ENCODE assay signal across 4 cellular contexts in the genomic region with DNA sequence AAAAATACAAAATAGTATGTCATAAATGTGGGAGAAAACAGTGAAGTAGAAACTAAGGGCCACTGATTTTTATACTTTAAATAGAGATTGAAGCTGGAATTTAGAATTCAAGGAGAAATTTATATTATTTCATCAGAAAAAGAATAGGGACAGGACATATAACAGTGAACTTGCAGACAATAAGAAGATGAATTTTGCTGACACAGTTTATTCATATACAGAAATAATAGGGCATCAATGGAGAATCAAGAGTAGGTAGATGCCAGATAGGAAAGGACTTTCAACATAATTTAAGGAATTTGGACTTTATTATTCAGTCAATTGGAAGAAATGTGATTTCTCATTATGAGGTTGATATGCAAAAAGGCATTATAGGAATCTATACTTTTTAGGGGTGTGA.
A peak's percentile ranks its signal among the peaks of the same experiment; 100 is the strongest.
TF ChIP-seq lines count a peak whose summit lies in the region.

No MANE protein-coding gene starts in this region.

TF ChIP-seq in HepG2, 621 proteins besides CTCF, POLR2A, EP300 and RAD21:
- TF ChIP-seq NAIF1 (CRISPR knock-in tag; IDR thresholded peaks at IDR 0.05; ENCODE audit: borderline replicate concordance) (no peak), MAFK (conservative IDR thresholded peaks at IDR 0.05 in 1 of 2, IDR thresholded peaks at IDR 0.05 in 1 of 2; ENCODE audit: low read length in 2 of 2) (peak; percentile 76 to 91), SALL1 (CRISPR knock-in tag; IDR thresholded peaks at IDR 0.05) (no peak), MAFF (IDR thresholded peaks at IDR 0.05; ENCODE audit: low read depth, low read length) (peak; percentile 83)

TF ChIP-seq in A549, 52 proteins besides CTCF, POLR2A, EP300 and RAD21:
- TF ChIP-seq CHD4 (IDR thresholded peaks at IDR 0.05; ENCODE audit: borderline replicate concordance) (no peak), MAFK (IDR thresholded peaks at IDR 0.05; ENCODE audit: partially characterized antibody) (peak; percentile 69)

TF ChIP-seq in IMR-90, 13 proteins besides CTCF, POLR2A, EP300 and RAD21:
- TF ChIP-seq MAFK (IDR thresholded peaks at IDR 0.05; ENCODE audit: low read depth, low read length) (peak; percentile 78), MAZ (IDR thresholded peaks at IDR 0.05; ENCODE audit: borderline replicate concordance, low read depth, low read length) (no peak)

TF ChIP-seq in K562, 482 proteins besides CTCF, POLR2A, EP300 and RAD21:
- TF ChIP-seq, protein P1, sequence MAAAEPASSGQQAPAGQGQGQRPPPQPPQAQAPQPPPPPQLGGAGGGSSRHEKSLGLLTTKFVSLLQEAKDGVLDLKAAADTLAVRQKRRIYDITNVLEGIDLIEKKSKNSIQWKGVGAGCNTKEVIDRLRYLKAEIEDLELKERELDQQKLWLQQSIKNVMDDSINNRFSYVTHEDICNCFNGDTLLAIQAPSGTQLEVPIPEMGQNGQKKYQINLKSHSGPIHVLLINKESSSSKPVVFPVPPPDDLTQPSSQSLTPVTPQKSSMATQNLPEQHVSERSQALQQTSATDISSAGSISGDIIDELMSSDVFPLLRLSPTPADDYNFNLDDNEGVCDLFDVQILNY (CRISPR knock-in tag; IDR thresholded peaks at IDR 0.05) = no peak
- TF ChIP-seq, protein P2, sequence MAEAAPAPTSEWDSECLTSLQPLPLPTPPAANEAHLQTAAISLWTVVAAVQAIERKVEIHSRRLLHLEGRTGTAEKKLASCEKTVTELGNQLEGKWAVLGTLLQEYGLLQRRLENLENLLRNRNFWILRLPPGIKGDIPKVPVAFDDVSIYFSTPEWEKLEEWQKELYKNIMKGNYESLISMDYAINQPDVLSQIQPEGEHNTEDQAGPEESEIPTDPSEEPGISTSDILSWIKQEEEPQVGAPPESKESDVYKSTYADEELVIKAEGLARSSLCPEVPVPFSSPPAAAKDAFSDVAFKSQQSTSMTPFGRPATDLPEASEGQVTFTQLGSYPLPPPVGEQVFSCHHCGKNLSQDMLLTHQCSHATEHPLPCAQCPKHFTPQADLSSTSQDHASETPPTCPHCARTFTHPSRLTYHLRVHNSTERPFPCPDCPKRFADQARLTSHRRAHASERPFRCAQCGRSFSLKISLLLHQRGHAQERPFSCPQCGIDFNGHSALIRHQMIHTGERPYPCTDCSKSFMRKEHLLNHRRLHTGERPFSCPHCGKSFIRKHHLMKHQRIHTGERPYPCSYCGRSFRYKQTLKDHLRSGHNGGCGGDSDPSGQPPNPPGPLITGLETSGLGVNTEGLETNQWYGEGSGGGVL (CRISPR knock-in tag; IDR thresholded peaks at IDR 0.05) = no peak
- TF ChIP-seq ZNF79 (CRISPR knock-in tag; IDR thresholded peaks at IDR 0.05; ENCODE audit: low read depth) (no peak), ZNF785 (CRISPR knock-in tag; IDR thresholded peaks at IDR 0.05) (no peak), KDM2B (CRISPR knock-in tag; IDR thresholded peaks at IDR 0.05) (no peak), C11orf30 (IDR thresholded peaks at IDR 0.05; ENCODE audit: low read depth) (peak; percentile 51; the same call in 1 of the 2 replicates), ZBTB8A (IDR thresholded peaks at IDR 0.05; ENCODE audit: partially characterized antibody) (no peak), SMC3 (conservative IDR thresholded peaks at IDR 0.05; ENCODE audit: insufficient read depth, low read depth, low read length) (no peak), NFIC (IDR thresholded peaks at IDR 0.05) (no peak), ZNF174 (CRISPR knock-in tag; IDR thresholded peaks at IDR 0.05) (no peak), ETV6 (IDR thresholded peaks at IDR 0.05; ENCODE audit: borderline replicate concordance in 1 of 2, low read depth in 2 of 2, low read length in 1 of 2) (no peak), ETV6 (CRISPR knock-in tag; IDR thresholded peaks at IDR 0.05; ENCODE audit: borderline replicate concordance) (no peak), PCBP1 (IDR thresholded peaks at IDR 0.05; ENCODE audit: low read depth, low read length, poor library complexity, severe bottlenecking) (no peak), PHB (CRISPR knock-in tag; IDR thresholded peaks at IDR 0.05) (no peak), RBM34 (IDR thresholded peaks at IDR 0.05; ENCODE audit: borderline replicate concordance, insufficient read depth, low read length) (no peak), XRCC3 (IDR thresholded peaks at IDR 0.05) (no peak), RBM25 (IDR thresholded peaks at IDR 0.05; ENCODE audit: low read depth, low read length, severe bottlenecking) (no peak), MAFG (tag; conservative IDR thresholded peaks at IDR 0.05) (no peak), FOXA3 (CRISPR knock-in tag; conservative IDR thresholded peaks at IDR 0.05 in 1 of 2, IDR thresholded peaks at IDR 0.05 in 1 of 2) (no peak), IFI16 (CRISPR knock-in tag; IDR thresholded peaks at IDR 0.05) (no peak), MAFF (IDR thresholded peaks at IDR 0.05; ENCODE audit: low read length) (peak; percentile 58), MAFK (IDR thresholded peaks at IDR 0.05; ENCODE audit: low read length) (peak; percentile 41; the same call in 1 of the 2 replicates), DMBX1 (CRISPR knock-in tag; IDR thresholded peaks at IDR 0.05; ENCODE audit: borderline replicate concordance) (no peak), ZNF316 (IDR thresholded peaks at IDR 0.05) (peak; percentile 65), ZNF696 (CRISPR knock-in tag; conservative IDR thresholded peaks at IDR 0.05) (no peak), NR4A1 (CRISPR knock-in tag; IDR thresholded peaks at IDR 0.05) (no peak), NR4A1 (tag; IDR thresholded peaks at IDR 0.05) (no peak), HDAC1 (IDR thresholded peaks at IDR 0.05) (no peak)
- TF ChIP-seq, protein P3, sequence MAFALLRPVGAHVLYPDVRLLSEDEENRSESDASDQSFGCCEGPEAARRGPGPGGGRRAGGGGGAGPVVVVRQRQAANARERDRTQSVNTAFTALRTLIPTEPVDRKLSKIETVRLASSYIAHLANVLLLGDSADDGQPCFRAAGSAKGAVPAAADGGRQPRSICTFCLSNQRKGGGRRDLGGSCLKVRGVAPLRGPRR (CRISPR knock-in tag; IDR thresholded peaks at IDR 0.05) = no peak
- TF ChIP-seq, protein P4, sequence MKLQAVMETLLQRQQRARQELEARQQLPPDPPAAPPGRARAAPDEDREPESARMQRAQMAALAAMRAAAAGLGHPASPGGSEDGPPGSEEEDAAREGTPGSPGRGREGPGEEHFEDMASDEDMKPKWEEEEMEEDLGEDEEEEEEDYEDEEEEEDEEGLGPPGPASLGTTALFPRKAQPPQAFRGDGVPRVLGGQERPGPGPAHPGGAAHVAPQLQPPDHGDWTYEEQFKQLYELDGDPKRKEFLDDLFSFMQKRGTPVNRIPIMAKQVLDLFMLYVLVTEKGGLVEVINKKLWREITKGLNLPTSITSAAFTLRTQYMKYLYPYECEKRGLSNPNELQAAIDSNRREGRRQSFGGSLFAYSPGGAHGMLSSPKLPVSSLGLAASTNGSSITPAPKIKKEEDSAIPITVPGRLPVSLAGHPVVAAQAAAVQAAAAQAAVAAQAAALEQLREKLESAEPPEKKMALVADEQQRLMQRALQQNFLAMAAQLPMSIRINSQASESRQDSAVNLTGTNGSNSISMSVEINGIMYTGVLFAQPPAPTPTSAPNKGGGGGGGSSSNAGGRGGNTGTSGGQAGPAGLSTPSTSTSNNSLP (IDR thresholded peaks at IDR 0.05; ENCODE audit: borderline replicate concordance, low read depth, low read length) = no peak
- TF ChIP-seq, protein P5, sequence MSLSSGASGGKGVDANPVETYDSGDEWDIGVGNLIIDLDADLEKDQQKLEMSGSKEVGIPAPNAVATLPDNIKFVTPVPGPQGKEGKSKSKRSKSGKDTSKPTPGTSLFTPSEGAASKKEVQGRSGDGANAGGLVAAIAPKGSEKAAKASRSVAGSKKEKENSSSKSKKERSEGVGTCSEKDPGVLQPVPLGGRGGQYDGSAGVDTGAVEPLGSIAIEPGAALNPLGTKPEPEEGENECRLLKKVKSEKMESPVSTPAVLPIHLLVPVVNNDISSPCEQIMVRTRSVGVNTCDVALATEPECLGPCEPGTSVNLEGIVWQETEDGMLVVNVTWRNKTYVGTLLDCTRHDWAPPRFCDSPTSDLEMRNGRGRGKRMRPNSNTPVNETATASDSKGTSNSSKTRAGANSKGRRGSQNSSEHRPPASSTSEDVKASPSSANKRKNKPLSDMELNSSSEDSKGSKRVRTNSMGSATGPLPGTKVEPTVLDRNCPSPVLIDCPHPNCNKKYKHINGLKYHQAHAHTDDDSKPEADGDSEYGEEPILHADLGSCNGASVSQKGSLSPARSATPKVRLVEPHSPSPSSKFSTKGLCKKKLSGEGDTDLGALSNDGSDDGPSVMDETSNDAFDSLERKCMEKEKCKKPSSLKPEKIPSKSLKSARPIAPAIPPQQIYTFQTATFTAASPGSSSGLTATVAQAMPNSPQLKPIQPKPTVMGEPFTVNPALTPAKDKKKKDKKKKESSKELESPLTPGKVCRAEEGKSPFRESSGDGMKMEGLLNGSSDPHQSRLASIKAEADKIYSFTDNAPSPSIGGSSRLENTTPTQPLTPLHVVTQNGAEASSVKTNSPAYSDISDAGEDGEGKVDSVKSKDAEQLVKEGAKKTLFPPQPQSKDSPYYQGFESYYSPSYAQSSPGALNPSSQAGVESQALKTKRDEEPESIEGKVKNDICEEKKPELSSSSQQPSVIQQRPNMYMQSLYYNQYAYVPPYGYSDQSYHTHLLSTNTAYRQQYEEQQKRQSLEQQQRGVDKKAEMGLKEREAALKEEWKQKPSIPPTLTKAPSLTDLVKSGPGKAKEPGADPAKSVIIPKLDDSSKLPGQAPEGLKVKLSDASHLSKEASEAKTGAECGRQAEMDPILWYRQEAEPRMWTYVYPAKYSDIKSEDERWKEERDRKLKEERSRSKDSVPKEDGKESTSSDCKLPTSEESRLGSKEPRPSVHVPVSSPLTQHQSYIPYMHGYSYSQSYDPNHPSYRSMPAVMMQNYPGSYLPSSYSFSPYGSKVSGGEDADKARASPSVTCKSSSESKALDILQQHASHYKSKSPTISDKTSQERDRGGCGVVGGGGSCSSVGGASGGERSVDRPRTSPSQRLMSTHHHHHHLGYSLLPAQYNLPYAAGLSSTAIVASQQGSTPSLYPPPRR (CRISPR knock-in tag; IDR thresholded peaks at IDR 0.05; ENCODE audit: borderline replicate concordance) = no peak
- TF ChIP-seq, protein P6, sequence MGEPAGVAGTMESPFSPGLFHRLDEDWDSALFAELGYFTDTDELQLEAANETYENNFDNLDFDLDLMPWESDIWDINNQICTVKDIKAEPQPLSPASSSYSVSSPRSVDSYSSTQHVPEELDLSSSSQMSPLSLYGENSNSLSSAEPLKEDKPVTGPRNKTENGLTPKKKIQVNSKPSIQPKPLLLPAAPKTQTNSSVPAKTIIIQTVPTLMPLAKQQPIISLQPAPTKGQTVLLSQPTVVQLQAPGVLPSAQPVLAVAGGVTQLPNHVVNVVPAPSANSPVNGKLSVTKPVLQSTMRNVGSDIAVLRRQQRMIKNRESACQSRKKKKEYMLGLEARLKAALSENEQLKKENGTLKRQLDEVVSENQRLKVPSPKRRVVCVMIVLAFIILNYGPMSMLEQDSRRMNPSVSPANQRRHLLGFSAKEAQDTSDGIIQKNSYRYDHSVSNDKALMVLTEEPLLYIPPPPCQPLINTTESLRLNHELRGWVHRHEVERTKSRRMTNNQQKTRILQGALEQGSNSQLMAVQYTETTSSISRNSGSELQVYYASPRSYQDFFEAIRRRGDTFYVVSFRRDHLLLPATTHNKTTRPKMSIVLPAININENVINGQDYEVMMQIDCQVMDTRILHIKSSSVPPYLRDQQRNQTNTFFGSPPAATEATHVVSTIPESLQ (CRISPR knock-in tag; IDR thresholded peaks at IDR 0.05) = no peak
